10 cellular contexts compared by ENCODE assay signal in genomic region chr16:10979717-10980601, GRCh38. TPM values are rescaled to one million over a fixed set of nuclear protein-coding genes. Genes with fewer than 3 reads are reported as not detected.
A peak's percentile ranks its signal among the peaks of the same experiment; 100 is the strongest.
DNase-seq lines count a peak whose midpoint lies in the region; ATAC-seq and TF ChIP-seq lines count a peak whose summit lies in the region.
"Had no signal": no experiment of that assay in that cellular context is flagged by ENCODE, and none has a peak within 500 bp of the region (broad histone marks: within the 10 kb centered on the region; RNA-seq: fewer than 3 reads in every experiment).

No MANE protein-coding gene starts in this region.

- H3K36me3 Mint-ChIP-seq in T-helper 17 cell (ENCODE audit: low read depth), result peaks cover 2% of the 10 kb centered on the region

- no peaks in the 10 kb centered on the region for H3K4me1 ChIP-seq in foreskin keratinocyte
- H3K4me1 ChIP-seq in ovary (ENCODE audit: insufficient read depth), result peaks cover 2% of the 10 kb centered on the region

- intact Hi-C loops in ovary (cut with DNase I), result loop anchor here in 1 of 4 donors (10.0 kb wide), 1 partner anchor 105 kb away; no protein-coding TSS in a partner anchor

- no peaks in the 10 kb centered on the region for H3K27me3 ChIP-seq in foreskin keratinocyte
- no peaks in the 10 kb centered on the region for H3K27me3 ChIP-seq in ovary

- H3K27me3 Mint-ChIP-seq in T-helper 17 cell, result no peaks in the 10 kb centered on the region
- H3K27me3 Mint-ChIP-seq: dendritic cell treated with granulocyte-macrophage colony-stimulating factor and Interleukin-4, amounts not matched to agents 40 ng/mL and 50 ng/mL, for 4 days had no signal

- TF ChIP-seq CTCF in foreskin keratinocyte (conservative IDR thresholded peaks at IDR 0.05) (no peak), ovary (IDR thresholded peaks at IDR 0.05) (no peak)

- H3K27ac ChIP-seq in foreskin keratinocyte, result peak overlapping the region; percentile 12
- peak overlapping the region in 1 of 2 donors; percentile 79 for H3K27ac ChIP-seq in ovary

- no peaks in the 10 kb centered on the region for H3K9me3 ChIP-seq in T-helper 17 cell (ENCODE audit: control insufficient read depth, low read length, poor library complexity, severe bottlenecking)
- H3K9me3 ChIP-seq in ovary, result no peaks in the 10 kb centered on the region

- no peak overlapping the region for H3K4me3 Mint-ChIP-seq in T-helper 17 cell
- H3K4me3 Mint-ChIP-seq: CD14-positive monocyte; dendritic cell treated with granulocyte-macrophage colony-stimulating factor and Interleukin-4, amounts not matched to agents 40 ng/mL and 50 ng/mL, for 4 days had no signal

- WGBS in ovary, 3 donors, result 19 to 24% (median 22%) methylated on average over 19 of the region's 19 CpGs

- no peak for TF ChIP-seq EP300 in ovary (IDR thresholded peaks at IDR 0.05)

- H3K4me3 ChIP-seq in ovary, result no peak overlapping the region

- DNase-seq in Ammon's horn (ENCODE audit: low spot score) (peak; percentile 67), T-helper 17 cell (no peak), foreskin keratinocyte (peak; percentile 76), ovary (peak; percentile 55 to 71 (median 64)), HUDEP-2 (lab: John Stamatoyannopoulos, UW; ENCODE audit: unreplicated experiment in 76 of 76) (no peak), NCI-H1930 (lab: John Stamatoyannopoulos, UW) (no peak)
- no peak for DNase-seq in stimulated activated CD4-positive, alpha-beta T cell treated with anti-CD3 and anti-CD28 coated beads, Interleukin-1b, Interleukin-23, amount 100 ng/mL, for 48 hours

- ATAC-seq in T-helper 17 cell (no peak), foreskin keratinocyte (peak; percentile 60), GM18861 (IDR thresholded peaks at IDR 0.05; ENCODE audit: unreplicated experiment) (no peak)

- no peaks in the 10 kb centered on the region for H3K36me3 ChIP-seq in ovary

- H3K27ac Mint-ChIP-seq in T-helper 17 cell, result peak overlapping the region; percentile 21
- H3K27ac Mint-ChIP-seq: dendritic cell treated with granulocyte-macrophage colony-stimulating factor and Interleukin-4, amounts not matched to agents 40 ng/mL and 50 ng/mL, for 4 days had no signal

- peaks cover 21% of the 10 kb centered on the region for H3K4me1 Mint-ChIP-seq in T-helper 17 cell
- H3K4me1 Mint-ChIP-seq: CD14-positive monocyte had no signal

- no peak for TF ChIP-seq POLR2A in ovary (IDR thresholded peaks at IDR 0.05)

RNA-seq across cellular contexts. Expression of gene CLEC16A, which starts 35.6 kb away (rescaled TPM):
- total RNA-seq in T-helper 17 cell (10 to 100 TPM; 31.1 to 32.0 TPM), foreskin keratinocyte (21.0 and 22.0 TPM in 2 replicates), ovary (10 to 100 TPM; 13.8 to 28.1 (median 18.1) TPM)
- polyA plus RNA-seq in foreskin keratinocyte (11.4 and 12.0 TPM in 2 replicates), ovary (10 to 100 TPM in 1 of 2 donors, 1 to 10 TPM in 1; 6.4 to 13.0 TPM)

RNA-seq across cellular contexts. Expression of gene DEXI, which starts 37.7 kb away (rescaled TPM):
- total RNA-seq in T-helper 17 cell (10 to 100 TPM; 14.2 to 15.1 TPM), foreskin keratinocyte (42.8 and 45.1 TPM in 2 replicates), ovary (10 to 100 TPM; 26.5 to 73.4 (median 49.7) TPM)
- polyA plus RNA-seq in foreskin keratinocyte (40.4 and 43.1 TPM in 2 replicates), ovary (10 to 100 TPM; 31.3 to 43.6 TPM)

Comparison
In these comparisons a context has a peak if more than half of its experiments do, and no peak if none do; other contexts are left out.
1. DNase-seq: peak in Ammon's horn (single experiment), foreskin keratinocyte (2 of 2) and ovary (5 of 5); none in T-helper 17 cell (0 of 3), HUDEP-2 (0 of 76), NCI-H1930 (0 of 2) and stimulated activated CD4-positive, alpha-beta T cell treated with anti-CD3 and anti-CD28 coated beads, Interleukin-1b, Interleukin-23, amount 100 ng/mL, for 48 hours (single experiment).